In the genomic region with DNA sequence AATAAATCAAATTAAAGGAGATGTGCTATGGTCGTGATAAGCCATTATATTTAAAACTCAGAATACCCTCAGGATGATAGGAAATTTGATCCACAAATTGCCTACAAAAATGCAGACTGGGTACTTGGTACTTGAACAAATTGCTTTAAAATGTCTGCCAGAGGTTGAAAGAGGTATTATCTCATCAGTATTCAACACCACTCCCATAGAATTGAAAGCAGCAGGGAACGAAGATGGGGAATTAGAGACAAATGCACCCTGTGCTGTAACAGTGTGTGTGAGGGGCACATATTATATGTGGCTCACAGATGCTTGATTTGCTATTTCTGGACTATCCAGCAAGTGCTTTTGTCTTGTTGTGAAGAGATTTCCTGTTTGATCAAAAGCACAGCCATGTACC, we compare ENCODE assay signal across 2 cellular contexts.
TF ChIP-seq lines count a peak whose summit lies in the region.

No MANE protein-coding gene starts in this region.

TF ChIP-seq in SK-N-SH, 30 proteins besides CTCF, POLR2A, EP300 and RAD21 (continued from another document):
- TF ChIP-seq, protein P1, sequence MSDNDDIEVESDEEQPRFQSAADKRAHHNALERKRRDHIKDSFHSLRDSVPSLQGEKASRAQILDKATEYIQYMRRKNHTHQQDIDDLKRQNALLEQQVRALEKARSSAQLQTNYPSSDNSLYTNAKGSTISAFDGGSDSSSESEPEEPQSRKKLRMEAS (IDR thresholded peaks at IDR 0.05; ENCODE audit: low read depth): no peak
- no peak for TF ChIP-seq TEAD4 (IDR thresholded peaks at IDR 0.05; ENCODE audit: borderline replicate concordance, insufficient read depth)
- TF ChIP-seq, protein P2, sequence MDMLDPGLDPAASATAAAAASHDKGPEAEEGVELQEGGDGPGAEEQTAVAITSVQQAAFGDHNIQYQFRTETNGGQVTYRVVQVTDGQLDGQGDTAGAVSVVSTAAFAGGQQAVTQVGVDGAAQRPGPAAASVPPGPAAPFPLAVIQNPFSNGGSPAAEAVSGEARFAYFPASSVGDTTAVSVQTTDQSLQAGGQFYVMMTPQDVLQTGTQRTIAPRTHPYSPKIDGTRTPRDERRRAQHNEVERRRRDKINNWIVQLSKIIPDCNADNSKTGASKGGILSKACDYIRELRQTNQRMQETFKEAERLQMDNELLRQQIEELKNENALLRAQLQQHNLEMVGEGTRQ (IDR thresholded peaks at IDR 0.05; ENCODE audit: borderline replicate concordance, low read depth, low read length): no peak
- TF ChIP-seq GATA2 (CRISPR knock-in tag; IDR thresholded peaks at IDR 0.05): peak; percentile 75
- TF ChIP-seq NFIC (IDR thresholded peaks at IDR 0.05; ENCODE audit: borderline replicate concordance): no peak
- no peak for TF ChIP-seq NRF1 (IDR thresholded peaks at IDR 0.05; ENCODE audit: low read depth, low read length)
- peak; percentile 55; the same call in 1 of the 2 replicates for TF ChIP-seq RCOR1 (IDR thresholded peaks at IDR 0.05; ENCODE audit: low read length)
- no peak for TF ChIP-seq RXRA (IDR thresholded peaks at IDR 0.05; ENCODE audit: borderline replicate concordance, low read depth)
- TF ChIP-seq, protein P3, sequence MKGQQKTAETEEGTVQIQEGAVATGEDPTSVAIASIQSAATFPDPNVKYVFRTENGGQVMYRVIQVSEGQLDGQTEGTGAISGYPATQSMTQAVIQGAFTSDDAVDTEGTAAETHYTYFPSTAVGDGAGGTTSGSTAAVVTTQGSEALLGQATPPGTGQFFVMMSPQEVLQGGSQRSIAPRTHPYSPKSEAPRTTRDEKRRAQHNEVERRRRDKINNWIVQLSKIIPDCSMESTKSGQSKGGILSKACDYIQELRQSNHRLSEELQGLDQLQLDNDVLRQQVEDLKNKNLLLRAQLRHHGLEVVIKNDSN (IDR thresholded peaks at IDR 0.05; ENCODE audit: borderline replicate concordance, low read depth): no peak
- peak; percentile 8 for TF ChIP-seq CHD2 (IDR thresholded peaks at IDR 0.05; ENCODE audit: low read length, partially characterized antibody)
- TF ChIP-seq, protein P4, sequence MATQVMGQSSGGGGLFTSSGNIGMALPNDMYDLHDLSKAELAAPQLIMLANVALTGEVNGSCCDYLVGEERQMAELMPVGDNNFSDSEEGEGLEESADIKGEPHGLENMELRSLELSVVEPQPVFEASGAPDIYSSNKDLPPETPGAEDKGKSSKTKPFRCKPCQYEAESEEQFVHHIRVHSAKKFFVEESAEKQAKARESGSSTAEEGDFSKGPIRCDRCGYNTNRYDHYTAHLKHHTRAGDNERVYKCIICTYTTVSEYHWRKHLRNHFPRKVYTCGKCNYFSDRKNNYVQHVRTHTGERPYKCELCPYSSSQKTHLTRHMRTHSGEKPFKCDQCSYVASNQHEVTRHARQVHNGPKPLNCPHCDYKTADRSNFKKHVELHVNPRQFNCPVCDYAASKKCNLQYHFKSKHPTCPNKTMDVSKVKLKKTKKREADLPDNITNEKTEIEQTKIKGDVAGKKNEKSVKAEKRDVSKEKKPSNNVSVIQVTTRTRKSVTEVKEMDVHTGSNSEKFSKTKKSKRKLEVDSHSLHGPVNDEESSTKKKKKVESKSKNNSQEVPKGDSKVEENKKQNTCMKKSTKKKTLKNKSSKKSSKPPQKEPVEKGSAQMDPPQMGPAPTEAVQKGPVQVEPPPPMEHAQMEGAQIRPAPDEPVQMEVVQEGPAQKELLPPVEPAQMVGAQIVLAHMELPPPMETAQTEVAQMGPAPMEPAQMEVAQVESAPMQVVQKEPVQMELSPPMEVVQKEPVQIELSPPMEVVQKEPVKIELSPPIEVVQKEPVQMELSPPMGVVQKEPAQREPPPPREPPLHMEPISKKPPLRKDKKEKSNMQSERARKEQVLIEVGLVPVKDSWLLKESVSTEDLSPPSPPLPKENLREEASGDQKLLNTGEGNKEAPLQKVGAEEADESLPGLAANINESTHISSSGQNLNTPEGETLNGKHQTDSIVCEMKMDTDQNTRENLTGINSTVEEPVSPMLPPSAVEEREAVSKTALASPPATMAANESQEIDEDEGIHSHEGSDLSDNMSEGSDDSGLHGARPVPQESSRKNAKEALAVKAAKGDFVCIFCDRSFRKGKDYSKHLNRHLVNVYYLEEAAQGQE (IDR thresholded peaks at IDR 0.05; ENCODE audit: low read depth, low read length): no peak

TF ChIP-seq in SK-N-SH treated with all-trans-retinoic acid at 6 μM for 48 hours, 23 proteins besides CTCF, POLR2A, EP300 and RAD21 (continued from another document):
- TF ChIP-seq, protein P5, sequence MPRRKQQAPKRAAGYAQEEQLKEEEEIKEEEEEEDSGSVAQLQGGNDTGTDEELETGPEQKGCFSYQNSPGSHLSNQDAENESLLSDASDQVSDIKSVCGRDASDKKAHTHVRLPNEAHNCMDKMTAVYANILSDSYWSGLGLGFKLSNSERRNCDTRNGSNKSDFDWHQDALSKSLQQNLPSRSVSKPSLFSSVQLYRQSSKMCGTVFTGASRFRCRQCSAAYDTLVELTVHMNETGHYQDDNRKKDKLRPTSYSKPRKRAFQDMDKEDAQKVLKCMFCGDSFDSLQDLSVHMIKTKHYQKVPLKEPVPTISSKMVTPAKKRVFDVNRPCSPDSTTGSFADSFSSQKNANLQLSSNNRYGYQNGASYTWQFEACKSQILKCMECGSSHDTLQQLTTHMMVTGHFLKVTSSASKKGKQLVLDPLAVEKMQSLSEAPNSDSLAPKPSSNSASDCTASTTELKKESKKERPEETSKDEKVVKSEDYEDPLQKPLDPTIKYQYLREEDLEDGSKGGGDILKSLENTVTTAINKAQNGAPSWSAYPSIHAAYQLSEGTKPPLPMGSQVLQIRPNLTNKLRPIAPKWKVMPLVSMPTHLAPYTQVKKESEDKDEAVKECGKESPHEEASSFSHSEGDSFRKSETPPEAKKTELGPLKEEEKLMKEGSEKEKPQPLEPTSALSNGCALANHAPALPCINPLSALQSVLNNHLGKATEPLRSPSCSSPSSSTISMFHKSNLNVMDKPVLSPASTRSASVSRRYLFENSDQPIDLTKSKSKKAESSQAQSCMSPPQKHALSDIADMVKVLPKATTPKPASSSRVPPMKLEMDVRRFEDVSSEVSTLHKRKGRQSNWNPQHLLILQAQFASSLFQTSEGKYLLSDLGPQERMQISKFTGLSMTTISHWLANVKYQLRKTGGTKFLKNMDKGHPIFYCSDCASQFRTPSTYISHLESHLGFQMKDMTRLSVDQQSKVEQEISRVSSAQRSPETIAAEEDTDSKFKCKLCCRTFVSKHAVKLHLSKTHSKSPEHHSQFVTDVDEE (CRISPR knock-in tag; IDR thresholded peaks at IDR 0.05): no peak
- TF ChIP-seq, protein P6, sequence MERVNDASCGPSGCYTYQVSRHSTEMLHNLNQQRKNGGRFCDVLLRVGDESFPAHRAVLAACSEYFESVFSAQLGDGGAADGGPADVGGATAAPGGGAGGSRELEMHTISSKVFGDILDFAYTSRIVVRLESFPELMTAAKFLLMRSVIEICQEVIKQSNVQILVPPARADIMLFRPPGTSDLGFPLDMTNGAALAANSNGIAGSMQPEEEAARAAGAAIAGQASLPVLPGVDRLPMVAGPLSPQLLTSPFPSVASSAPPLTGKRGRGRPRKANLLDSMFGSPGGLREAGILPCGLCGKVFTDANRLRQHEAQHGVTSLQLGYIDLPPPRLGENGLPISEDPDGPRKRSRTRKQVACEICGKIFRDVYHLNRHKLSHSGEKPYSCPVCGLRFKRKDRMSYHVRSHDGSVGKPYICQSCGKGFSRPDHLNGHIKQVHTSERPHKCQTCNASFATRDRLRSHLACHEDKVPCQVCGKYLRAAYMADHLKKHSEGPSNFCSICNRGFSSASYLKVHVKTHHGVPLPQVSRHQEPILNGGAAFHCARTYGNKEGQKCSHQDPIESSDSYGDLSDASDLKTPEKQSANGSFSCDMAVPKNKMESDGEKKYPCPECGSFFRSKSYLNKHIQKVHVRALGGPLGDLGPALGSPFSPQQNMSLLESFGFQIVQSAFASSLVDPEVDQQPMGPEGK (CRISPR knock-in tag; IDR thresholded peaks at IDR 0.05; ENCODE audit: borderline replicate concordance): no peak
- TF ChIP-seq GLIS3 (CRISPR knock-in tag; IDR thresholded peaks at IDR 0.05) (no peak), ZNF565 (CRISPR knock-in tag; conservative IDR thresholded peaks at IDR 0.05; ENCODE audit: low read depth) (no peak), ZFP30 (CRISPR knock-in tag; IDR thresholded peaks at IDR 0.05) (no peak)
